ENCODE assay signal across 19 cellular contexts in the genomic region with DNA sequence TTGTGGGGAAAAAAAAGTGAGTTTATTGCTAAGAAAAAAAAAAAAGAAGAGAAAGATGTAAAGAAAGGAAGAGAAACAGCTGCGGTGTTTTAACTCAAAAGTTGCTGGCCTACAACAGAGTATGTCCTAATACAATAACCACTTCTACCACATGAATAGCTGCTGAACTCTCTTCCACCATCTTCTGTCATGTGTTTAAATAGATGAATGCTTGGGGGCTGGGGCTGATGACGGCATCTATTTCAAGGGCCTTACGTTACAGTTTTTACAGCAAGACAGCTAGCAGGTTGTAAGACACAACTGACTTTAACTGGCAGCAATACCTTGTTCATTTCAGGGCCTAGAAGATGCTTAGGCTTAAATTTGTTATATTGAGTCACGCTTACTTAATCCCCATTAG. TPM values are rescaled to one million over a fixed set of nuclear protein-coding genes. Genes with fewer than 3 reads are reported as not detected.
DNase-seq lines count a peak whose midpoint lies in the region; ATAC-seq and TF ChIP-seq lines count a peak whose summit lies in the region.
"Had no signal": no experiment of that assay in that cellular context is flagged by ENCODE, and none has a peak within 500 bp of the region (broad histone marks: within the 10 kb centered on the region; RNA-seq: fewer than 3 reads in every experiment).

No MANE protein-coding gene starts in this region.

- H3K23ac ChIP-seq in IMR-90 (ENCODE audit: low read depth, low read length) = no peak overlapping the region

- TF ChIP-seq POLR2A in IMR-90 (IDR thresholded peaks at IDR 0.05; ENCODE audit: low read depth, low read length) = no peak
- TF ChIP-seq POLR2A in testis (IDR thresholded peaks at IDR 0.05) = no peak

- H3K79me1 ChIP-seq in IMR-90 (ENCODE audit: low read depth in 1 of 2, low read length in 2 of 2) = 0 out of 4 replicates have a peak, but pooled peaks cover 2 to 3% of the 10 kb centered on the region in 2 experiments

- H3K36me3 Mint-ChIP-seq in glutamatergic neuron (ENCODE audit: unreplicated experiment) (no peaks in the 10 kb centered on the region), neural progenitor cell (no peaks in the 10 kb centered on the region)

- POLR2A ChIA-PET in IMR-90 (lab: Charles Lee; ENCODE audit: unreplicated experiment) = no interaction called here

- H3K9me3 Mint-ChIP-seq in glutamatergic neuron (ENCODE audit: unreplicated experiment) (no peaks in the 10 kb centered on the region), neural progenitor cell (no peaks in the 10 kb centered on the region)

- H2AK9ac ChIP-seq in IMR-90 (replicated peaks; ENCODE audit: low read depth, low read length, poor library complexity) = no peak overlapping the region

- H3K4me1 Mint-ChIP-seq in glutamatergic neuron (ENCODE audit: low read depth, unreplicated experiment) (peaks cover 23% of the 10 kb centered on the region), neural progenitor cell (peaks cover 22% of the 10 kb centered on the region)

- no peak overlapping the region for H3K4me3 ChIP-seq in IMR-90 (ENCODE audit: insufficient read depth, low read depth, low read length)
- H3K4me3 ChIP-seq in neural progenitor cell = no peak overlapping the region
- H3K4me3 ChIP-seq in testis = no peak overlapping the region
- H3K4me3 ChIP-seq: HAP-1 had no signal

- no peaks in the 10 kb centered on the region for H3K79me2 ChIP-seq in neural progenitor cell (ENCODE audit: low read depth)

- H2BK120ac ChIP-seq in IMR-90 (ENCODE audit: low read depth, low read length) = no peak overlapping the region

- intact Hi-C loops in IMR-90 (cut with micrococcal nuclease) (loop anchor here (5.0 kb wide), 1 partner anchor 256 kb away; no protein-coding TSS in a partner anchor), testis (cut with DNase I; ENCODE audit: low total_unique reads) (no loop called here)

- H3K27me3 Mint-ChIP-seq in glutamatergic neuron (ENCODE audit: unreplicated experiment) (no peaks in the 10 kb centered on the region), neural progenitor cell (ENCODE audit: insufficient read depth, low read depth) (no peaks in the 10 kb centered on the region)

- dilution Hi-C loops in IMR-90 (cut with HindIII; ENCODE audit: low sequenced_read_pairs, unreplicated experiment) = no loop called here

- peaks cover 17% of the 10 kb centered on the region for H3F3A ChIP-seq in neural progenitor cell (ENCODE audit: low read depth)

- no CpG with 5 or more reads among the region's 4 CpGs for WGBS in IMR-90 (ENCODE audit: extremely low coverage in 2 of 2, insufficient read length in 1 of 2), 2 experiments
- 94 to 97% methylated on average over 4 of the region's 4 CpGs for WGBS in testis, 2 donors

- H3K9ac ChIP-seq in IMR-90 (ENCODE audit: low read depth, low read length) (no peak overlapping the region), neural progenitor cell (no peak overlapping the region)

- H3K4me3 Mint-ChIP-seq in glutamatergic neuron (ENCODE audit: unreplicated experiment) (no peak overlapping the region), neural progenitor cell (no peak overlapping the region)

- no TSS peak for BruUV-seq in IMR-90 (replicated peaks; lab: Mats Ljungman, UMichigan)

- no peak overlapping the region for H4K5ac ChIP-seq in IMR-90 (ENCODE audit: low read depth, low read length)

- no peaks in the 10 kb centered on the region for H4K20me1 ChIP-seq in IMR-90 (ENCODE audit: insufficient read depth, low read length)
- H4K20me1 ChIP-seq in neural progenitor cell (ENCODE audit: low read depth) = no peaks in the 10 kb centered on the region

- H3K56ac ChIP-seq in IMR-90 (ENCODE audit: extremely low read depth, insufficient read depth, low read length) = no peak overlapping the region

- no peak overlapping the region for H2AK5ac ChIP-seq in IMR-90 (ENCODE audit: low read depth, low read length)

- no peak overlapping the region for H3K14ac ChIP-seq in IMR-90 (replicated peaks; ENCODE audit: low read depth, low read length)

- TF ChIP-seq RAD21 in IMR-90 (IDR thresholded peaks at IDR 0.05; ENCODE audit: low read length) = no peak

- TF ChIP-seq CTCF in IMR-90 (conservative IDR thresholded peaks at IDR 0.05; ENCODE audit: low read depth, low read length) = no peak
- no peak for TF ChIP-seq CTCF in glutamatergic neuron (IDR thresholded peaks at IDR 0.05; ENCODE audit: partially characterized antibody, unreplicated experiment)
- no peak for TF ChIP-seq CTCF in neural progenitor cell (IDR thresholded peaks at IDR 0.05)
- TF ChIP-seq CTCF in testis (IDR thresholded peaks at IDR 0.05) = no peak

- H3K4me1 ChIP-seq in IMR-90 (ENCODE audit: control insufficient read depth, insufficient read depth, low read length) (no peaks in the 10 kb centered on the region), neural progenitor cell (peaks cover 5% of the 10 kb centered on the region), testis (peaks cover 5% of the 10 kb centered on the region)

- H3K27ac ChIP-seq in IMR-90 (ENCODE audit: insufficient read depth, low read length) (no peak overlapping the region), neural progenitor cell (peak overlapping the region; percentile 26), testis (no peak overlapping the region)
- H3K27ac ChIP-seq: 22Rv1, C4-2B had no signal

- H4K91ac ChIP-seq in IMR-90 (ENCODE audit: insufficient read depth, low read depth, low read length) = no peak overlapping the region

- H3K27ac Mint-ChIP-seq in glutamatergic neuron (ENCODE audit: unreplicated experiment) (peak overlapping the region; percentile 48), neural progenitor cell (no peak overlapping the region)

- H2BK5ac ChIP-seq in IMR-90 (ENCODE audit: low read depth, low read length, poor library complexity, severe bottlenecking) = peak overlapping the region; percentile 8

- H3K18ac ChIP-seq in IMR-90 (ENCODE audit: low read depth, low read length) = no peak overlapping the region

- no peak overlapping the region for H2BK15ac ChIP-seq in IMR-90 (ENCODE audit: low read depth, low read length)

- no peak overlapping the region for H2AFZ ChIP-seq in IMR-90 (replicated peaks; ENCODE audit: low read length, poor library complexity)
- no peak overlapping the region for H2AFZ ChIP-seq in neural progenitor cell (replicated peaks)

- H3K9me3 ChIP-seq in IMR-90 (ENCODE audit: control insufficient read depth, insufficient read depth, low read length) = no peaks in the 10 kb centered on the region
- H3K9me3 ChIP-seq in neural progenitor cell (ENCODE audit: low read depth) = no peaks in the 10 kb centered on the region
- no peaks in the 10 kb centered on the region for H3K9me3 ChIP-seq in testis
- H3K9me3 ChIP-seq: HAP-1 had no signal

- CTCF ChIA-PET in IMR-90 (lab: Yijun Ruan, JAX) = interaction anchor here (0.9 kb wide), 1 partner anchor 12 kb away, joined by 3 read pairs; no protein-coding TSS in a partner anchor

- H4K8ac ChIP-seq in IMR-90 (ENCODE audit: low read depth in 2 of 2, low read length in 2 of 2) = no peak overlapping the region

- H3K4me2 ChIP-seq in IMR-90 (ENCODE audit: low read depth, low read length) = no peak overlapping the region
- H3K4me2 ChIP-seq in neural progenitor cell = no peak overlapping the region

- no peaks in the 10 kb centered on the region for H3K27me3 ChIP-seq in IMR-90 (ENCODE audit: control insufficient read depth, insufficient read depth, low read length)
- H3K27me3 ChIP-seq in neural progenitor cell = no peaks in the 10 kb centered on the region
- no peaks in the 10 kb centered on the region for H3K27me3 ChIP-seq in testis

- no peak for ATAC-seq in IMR-90 (ENCODE audit: low read depth)
- no peak for ATAC-seq in HG02938 (IDR thresholded peaks at IDR 0.05; ENCODE audit: unreplicated experiment)
- ATAC-seq in GM19324 (IDR thresholded peaks at IDR 0.05; ENCODE audit: low FRiP score, unreplicated experiment) = no peak
- ATAC-seq: Right ventricle myocardium inferior had no signal

- no peak overlapping the region for H3K4ac ChIP-seq in IMR-90 (ENCODE audit: low read depth, low read length)

- DNase-seq in NCI-H2227 (lab: John Stamatoyannopoulos, UW; ENCODE audit: unreplicated experiment) (peak; percentile 0), NCI-H2227 treated with DMSO at 0.1 percent for 48 hours (lab: John Stamatoyannopoulos, UW) (no peak), IMR-90 (no peak), glutamatergic neuron (no peak), neural progenitor cell (ENCODE audit: low spot score) (no peak), testis (no peak)
- DNase-seq: DMS79; NCI-H1048; NCI-H1436 treated with DMSO at 0.1 percent for 48 hours; NCI-H2029 treated with DMSO at 0.1 percent for 48 hours; NCI-H2171 treated with DMSO at 0.1 percent for 48 hours; NCI-H748 treated with DMSO at 0.1 percent for 48 hours; NK-92 treated with Interleukin-12 subunit alpha and Interleukin-12 subunit beta, amount 100 ng/mL, for 24 hours had no signal

- H2BK20ac ChIP-seq in IMR-90 (ENCODE audit: low read depth, low read length) = no peak overlapping the region

- peaks cover 13% of the 10 kb centered on the region for H3K36me3 ChIP-seq in IMR-90 (ENCODE audit: control insufficient read depth, insufficient read depth, low read length)
- H3K36me3 ChIP-seq in neural progenitor cell = no peaks in the 10 kb centered on the region
- no peaks in the 10 kb centered on the region for H3K36me3 ChIP-seq in testis (ENCODE audit: low read depth, missing control alignments)
- H3K36me3 ChIP-seq: HAP-1 had no signal

- in situ Hi-C loops in IMR-90 (cut with MboI; ENCODE audit: low sequenced_read_pairs) = no loop called here

- H3K9me1 ChIP-seq in IMR-90 (ENCODE audit: insufficient read depth, low read length) = no peaks in the 10 kb centered on the region

TF ChIP-seq in IMR-90, 13 proteins besides CTCF, POLR2A, EP300 and RAD21 (continues in another document):
- TF ChIP-seq MAFK (IDR thresholded peaks at IDR 0.05; ENCODE audit: low read depth, low read length) (no peak), FOS (IDR thresholded peaks at IDR 0.05; ENCODE audit: low read depth, low read length) (no peak), RFX5 (IDR thresholded peaks at IDR 0.05; ENCODE audit: low read depth, low read length) (no peak), SMC3 (IDR thresholded peaks at IDR 0.05; ENCODE audit: low read depth, low read length) (no peak), MXI1 (IDR thresholded peaks at IDR 0.05; ENCODE audit: borderline replicate concordance, low read depth, low read length) (no peak), MAZ (IDR thresholded peaks at IDR 0.05; ENCODE audit: borderline replicate concordance, low read depth, low read length) (no peak), NFE2L2 (IDR thresholded peaks at IDR 0.05; ENCODE audit: low read depth, low read length) (no peak), CHD1 (IDR thresholded peaks at IDR 0.05; ENCODE audit: low read depth, low read length) (no peak), CEBPB (IDR thresholded peaks at IDR 0.05; ENCODE audit: low read depth, low read length) (no peak)

RNA-seq across cellular contexts. Expression of a gene that starts 50.4 kb away (rescaled TPM):
- 29.9 and 40.8 TPM in 2 replicates for total RNA-seq in IMR-90 (2012; rRNA removed)
- polyA plus RNA-seq in IMR-90 (2012; rRNA removed) = 21.4 and 26.5 TPM in 2 replicates
- polyA plus RNA-seq in IMR-90 (2012; cell fraction: cytosol; rRNA removed) = 5.1 and 7.8 TPM in 2 replicates
- 5.5 and 50.1 TPM in 2 replicates for polyA plus RNA-seq in IMR-90 (2012; cell fraction: nucleus; rRNA removed; ENCODE audit: low replicate concordance)
- total RNA-seq in glutamatergic neuron (ENCODE audit: unreplicated experiment) = 39.4 TPM
- 56.2 and 91.9 TPM in 2 replicates for total RNA-seq in neural progenitor cell (ENCODE audit: low replicate concordance)
- 10 to 100 TPM; 35.7 to 39.0 TPM for total RNA-seq in testis
- 20.2 TPM for polyA plus RNA-seq in testis (ENCODE audit: insufficient read depth, low read depth, low replicate concordance)
